Comparison of ENCODE assay signal across 13 cellular contexts in the genomic region with DNA sequence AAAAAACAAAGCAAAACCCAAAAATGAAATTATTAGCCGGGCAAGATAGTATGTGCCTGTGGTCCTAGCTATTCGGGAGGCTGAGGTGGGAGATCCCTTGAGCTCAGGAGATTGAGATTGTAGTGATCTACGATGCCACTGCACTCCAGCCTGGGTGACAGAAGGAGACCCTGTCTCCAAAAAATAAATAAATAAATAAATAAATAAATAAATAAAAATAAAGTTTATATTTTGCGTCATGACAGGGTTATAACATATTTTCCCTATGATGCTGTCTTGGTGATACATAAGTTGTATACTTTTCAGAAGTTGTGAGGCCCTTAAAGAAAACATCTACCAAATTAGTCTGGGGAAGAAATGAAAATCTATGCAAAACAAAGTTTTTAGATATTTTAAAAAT.
A peak's percentile ranks its signal among the peaks of the same experiment; 100 is the strongest.
DNase-seq lines count a peak whose midpoint lies in the region; ATAC-seq, FAIRE-seq and TF ChIP-seq lines count a peak whose summit lies in the region.
"Had no signal": no experiment of that assay in that cellular context is flagged by ENCODE, and none has a peak within 500 bp of the region (broad histone marks: within the 10 kb centered on the region; RNA-seq: fewer than 3 reads in every experiment).

No MANE protein-coding gene starts in this region.

- no peak overlapping the region for H3K23ac ChIP-seq in IMR-90 (ENCODE audit: low read depth, low read length)

- H3K18ac ChIP-seq in IMR-90 (ENCODE audit: low read depth, low read length) = no peak overlapping the region

- BruUV-seq in IMR-90 (replicated peaks; lab: Mats Ljungman, UMichigan) = no TSS peak

- H3K79me1 ChIP-seq in IMR-90 (ENCODE audit: low read depth in 1 of 2, low read length in 2 of 2) = no peaks in the 10 kb centered on the region; a peak in 1 of 4 replicates

- POLR2A ChIA-PET in IMR-90 (lab: Charles Lee; ENCODE audit: unreplicated experiment) = no interaction called here

- H3K4me3 ChIP-seq in BLaER1 treated with 17β-estradiol and CSF1 and Interleukin-3, amounts not matched to agents 10 nM and 100 nM = no peak overlapping the region
- H3K4me3 ChIP-seq in IMR-90 (ENCODE audit: insufficient read depth, low read depth, low read length) = no peak overlapping the region
- no peak overlapping the region for H3K4me3 ChIP-seq in pancreas

- H3K9me3 Mint-ChIP-seq in activated T-cell treated with anti-CD3 and anti-CD28 coated beads, Interleukin-2, amount 50 U/mL, for 24 hours = no peaks in the 10 kb centered on the region

- no peaks in the 10 kb centered on the region for H3K36me3 ChIP-seq in BLaER1 treated with 17β-estradiol and CSF1 and Interleukin-3, amounts not matched to agents 10 nM and 100 nM
- H3K36me3 ChIP-seq in IMR-90 (ENCODE audit: control insufficient read depth, insufficient read depth, low read length) (no peaks in the 10 kb centered on the region), pancreas (no peaks in the 10 kb centered on the region)

- WGBS in IMR-90 (ENCODE audit: extremely low coverage in 2 of 2, insufficient read length in 1 of 2), 2 experiments = no CpG with 5 or more reads among the region's 4 CpGs
- 86 to 94% methylated on average over 4 of the region's 4 CpGs for WGBS in pancreas, 2 donors

- no peak overlapping the region for H2BK5ac ChIP-seq in IMR-90 (ENCODE audit: low read depth, low read length, poor library complexity, severe bottlenecking)

- H2AK5ac ChIP-seq in IMR-90 (ENCODE audit: low read depth, low read length) = no peak overlapping the region

- H2BK15ac ChIP-seq in IMR-90 (ENCODE audit: low read depth, low read length) = peak overlapping the region; percentile 13; the same call in 1 of the 3 replicates

- CTCF ChIA-PET in IMR-90 (lab: Yijun Ruan, JAX) = no interaction called here

- no peak overlapping the region for H3K14ac ChIP-seq in IMR-90 (replicated peaks; ENCODE audit: low read depth, low read length)

- no peak for TF ChIP-seq CTCF in IMR-90 (conservative IDR thresholded peaks at IDR 0.05; ENCODE audit: low read depth, low read length)
- no peak for TF ChIP-seq CTCF in pancreas (IDR thresholded peaks at IDR 0.05)

- H4K20me1 ChIP-seq in BLaER1 treated with 17β-estradiol and CSF1 and Interleukin-3, amounts not matched to agents 10 nM and 100 nM = no peaks in the 10 kb centered on the region
- H4K20me1 ChIP-seq in IMR-90 (ENCODE audit: insufficient read depth, low read length) = no peaks in the 10 kb centered on the region

- H2BK20ac ChIP-seq in IMR-90 (ENCODE audit: low read depth, low read length) = no peak overlapping the region; the same call in 1 of the 2 replicates

- H3K4me1 Mint-ChIP-seq in activated T-cell treated with anti-CD3 and anti-CD28 coated beads, Interleukin-2, amount 50 U/mL, for 24 hours (ENCODE audit: low read depth) = peaks cover 63% of the 10 kb centered on the region

- ATAC-seq in IMR-90 (ENCODE audit: low read depth) = no peak
- ATAC-seq in pancreas = no peak
- ATAC-seq: Right ventricle myocardium inferior had no signal

- FAIRE-seq in pancreas (lab: Jason Lieb, UNC) (peak; percentile 17), urothelium cell line (lab: Jason Lieb, UNC) (no peak)
- FAIRE-seq: A204.1 had no signal

- DNase-seq in activated T-cell treated with anti-CD3 and anti-CD28 coated beads, Interleukin-2, amount 50 U/mL, for 24 hours = no peak
- no peak for DNase-seq in activated T-cell treated with anti-CD3 and anti-CD28 coated beads, Interleukin-2, amount 50 U/mL, for 1 hour
- no peak for DNase-seq in IMR-90
- no peak for DNase-seq in pancreas
- no peak for DNase-seq in urothelium cell line (ENCODE audit: low spot score)
- DNase-seq in NCI-H2029 (lab: John Stamatoyannopoulos, UW) = no peak
- DNase-seq: GF-D8, HCEC 1CT, NCI-H1105 treated with DMSO at 0.1 percent for 48 hours, NCI-H1694 had no signal

- H3K9me1 ChIP-seq in IMR-90 (ENCODE audit: insufficient read depth, low read length) = peaks cover 8% of the 10 kb centered on the region

- no peak overlapping the region for H2AK9ac ChIP-seq in IMR-90 (replicated peaks; ENCODE audit: low read depth, low read length, poor library complexity)

- H4K91ac ChIP-seq in IMR-90 (ENCODE audit: insufficient read depth, low read depth, low read length) = no peak overlapping the region

- H4K8ac ChIP-seq in IMR-90 (ENCODE audit: low read depth in 2 of 2, low read length in 2 of 2) = no peak overlapping the region

- intact Hi-C loops in IMR-90 (cut with micrococcal nuclease) (no loop called here), pancreas (cut with DNase I) (no loop called here)

- H2AFZ ChIP-seq in IMR-90 (replicated peaks; ENCODE audit: low read length, poor library complexity) = no peak overlapping the region

- dilution Hi-C loops in IMR-90 (cut with HindIII; ENCODE audit: low sequenced_read_pairs, unreplicated experiment) = no loop called here

- no peaks in the 10 kb centered on the region for H3K27me3 Mint-ChIP-seq in activated T-cell treated with anti-CD3 and anti-CD28 coated beads, Interleukin-2, amount 50 U/mL, for 24 hours

- peak overlapping the region in 10 of 11 experiments; percentile 89 to 97 (median 93); a peak in 20 of 22 replicates for H3K27ac ChIP-seq in BLaER1 treated with 17β-estradiol and CSF1 and Interleukin-3, amounts not matched to agents 10 nM and 100 nM
- no peak overlapping the region for H3K27ac ChIP-seq in IMR-90 (ENCODE audit: insufficient read depth, low read length)
- no peak overlapping the region for H3K27ac ChIP-seq in pancreas

- no peaks in the 10 kb centered on the region for H3K36me3 Mint-ChIP-seq in activated T-cell treated with anti-CD3 and anti-CD28 coated beads, Interleukin-2, amount 50 U/mL, for 24 hours (ENCODE audit: low read depth)

- no peak for TF ChIP-seq RAD21 in IMR-90 (IDR thresholded peaks at IDR 0.05; ENCODE audit: low read length)

- peak overlapping the region; percentile 57 for H2BK120ac ChIP-seq in IMR-90 (ENCODE audit: low read depth, low read length)

- H3K4me2 ChIP-seq in BLaER1 treated with 17β-estradiol and CSF1 and Interleukin-3, amounts not matched to agents 10 nM and 100 nM = peak overlapping the region; percentile 25 to 90 (median 49); a peak in 17 of 22 replicates
- H3K4me2 ChIP-seq in IMR-90 (ENCODE audit: low read depth, low read length) = no peak overlapping the region

- H3K27me3 ChIP-seq in BLaER1 treated with 17β-estradiol and CSF1 and Interleukin-3, amounts not matched to agents 10 nM and 100 nM = no peaks in the 10 kb centered on the region
- H3K27me3 ChIP-seq in IMR-90 (ENCODE audit: control insufficient read depth, insufficient read depth, low read length) = no peaks in the 10 kb centered on the region
- H3K27me3 ChIP-seq in pancreas = no peaks in the 10 kb centered on the region

- H3K9me3 ChIP-seq in BLaER1 treated with 17β-estradiol and CSF1 and Interleukin-3, amounts not matched to agents 10 nM and 100 nM (replicated peaks in 1 of 11) = peaks cover 0 to 5% (median under 1%) of the 10 kb centered on the region in 11 experiments; a peak in 5 of 22 replicates
- H3K9me3 ChIP-seq in IMR-90 (ENCODE audit: control insufficient read depth, insufficient read depth, low read length) = no peaks in the 10 kb centered on the region
- no peaks in the 10 kb centered on the region for H3K9me3 ChIP-seq in pancreas

- H3K56ac ChIP-seq in IMR-90 (ENCODE audit: extremely low read depth, insufficient read depth, low read length) = no peak overlapping the region

- no peak overlapping the region for H3K4me3 Mint-ChIP-seq in activated T-cell treated with anti-CD3 and anti-CD28 coated beads, Interleukin-2, amount 50 U/mL, for 24 hours

- peak overlapping the region; percentile 46 for H3K27ac Mint-ChIP-seq in activated T-cell treated with anti-CD3 and anti-CD28 coated beads, Interleukin-2, amount 50 U/mL, for 24 hours

- no peak overlapping the region for H4K5ac ChIP-seq in IMR-90 (ENCODE audit: low read depth, low read length)

- TF ChIP-seq POLR2A in IMR-90 (IDR thresholded peaks at IDR 0.05; ENCODE audit: low read depth, low read length) = no peak

- peak overlapping the region in 4 of 11 experiments; percentile 77 to 81 (median 79); a peak in 6 of 22 replicates for H3K9ac ChIP-seq in BLaER1 treated with 17β-estradiol and CSF1 and Interleukin-3, amounts not matched to agents 10 nM and 100 nM
- H3K9ac ChIP-seq in IMR-90 (ENCODE audit: low read depth, low read length) = no peak overlapping the region

- peaks cover 57 to 82% (median 67%) of the 10 kb centered on the region in 10 experiments for H3K4me1 ChIP-seq in BLaER1 treated with 17β-estradiol and CSF1 and Interleukin-3, amounts not matched to agents 10 nM and 100 nM
- H3K4me1 ChIP-seq in IMR-90 (ENCODE audit: control insufficient read depth, insufficient read depth, low read length) (peaks cover 11% of the 10 kb centered on the region), pancreas (peaks cover 0 to 3% (median 0%) of the 10 kb centered on the region in 3 donors)

- H3K4ac ChIP-seq in IMR-90 (ENCODE audit: low read depth, low read length) = 0 out of 2 replicates have a peak overlapping the region, but pooled peaks have one; percentile 43

- in situ Hi-C loops in IMR-90 (cut with MboI; ENCODE audit: low sequenced_read_pairs) = no loop called here

TF ChIP-seq in IMR-90, 13 proteins besides CTCF, POLR2A, EP300 and RAD21:
- no peak for TF ChIP-seq MXI1 (IDR thresholded peaks at IDR 0.05; ENCODE audit: borderline replicate concordance, low read depth, low read length)
- TF ChIP-seq ELK1 (IDR thresholded peaks at IDR 0.05; ENCODE audit: borderline replicate concordance, low read depth, low read length) = no peak
- TF ChIP-seq CEBPB (IDR thresholded peaks at IDR 0.05; ENCODE audit: low read depth, low read length) = no peak
- no peak for TF ChIP-seq NFE2L2 (IDR thresholded peaks at IDR 0.05; ENCODE audit: low read depth, low read length)
- no peak for TF ChIP-seq RCOR1 (IDR thresholded peaks at IDR 0.05; ENCODE audit: insufficient replicate concordance, low read length)
- no peak for TF ChIP-seq BHLHE40 (IDR thresholded peaks at IDR 0.05; ENCODE audit: low read depth, low read length)
- no peak for TF ChIP-seq MAFK (IDR thresholded peaks at IDR 0.05; ENCODE audit: low read depth, low read length)
- no peak for TF ChIP-seq FOS (IDR thresholded peaks at IDR 0.05; ENCODE audit: low read depth, low read length)
- no peak for TF ChIP-seq RFX5 (IDR thresholded peaks at IDR 0.05; ENCODE audit: low read depth, low read length)
TF ChIP-seq in IMR-90: peak in this region for 0.

Comparison
In these comparisons a context has a peak if more than half of its experiments do, and no peak if none do; other contexts are left out.
1. H3K27ac ChIP-seq: peak in BLaER1 treated with 17β-estradiol and CSF1 and Interleukin-3, amounts not matched to agents 10 nM and 100 nM (10 of 11); none in IMR-90 (single experiment) and pancreas (0 of 4).